ENCODE assay signal across 10 cellular contexts in genomic region chr14:75825147-75825592, GRCh38.
A peak's percentile ranks its signal among the peaks of the same experiment; 100 is the strongest.
DNase-seq lines count a peak whose midpoint lies in the region; ATAC-seq and TF ChIP-seq lines count a peak whose summit lies in the region.
"Had no signal": no experiment of that assay in that cellular context is flagged by ENCODE, and none has a peak within 500 bp of the region (broad histone marks: within the 10 kb centered on the region; RNA-seq: fewer than 3 reads in every experiment).

No MANE protein-coding gene starts in this region.

- no peak overlapping the region; the same call in 1 of the 2 replicates for H3K18ac ChIP-seq in IMR-90 (ENCODE audit: low read depth, low read length)
- no peak overlapping the region for H3K18ac ChIP-seq in mesenchymal stem cell (ENCODE audit: low read depth in 1 of 2, low read length in 2 of 2)

- H3K27me3 ChIP-seq in IMR-90 (ENCODE audit: control insufficient read depth, insufficient read depth, low read length) (no peaks in the 10 kb centered on the region), esophagus squamous epithelium (no peaks in the 10 kb centered on the region), mesenchymal stem cell (ENCODE audit: control insufficient read depth in 1 of 2, insufficient read depth in 1 of 2, low read length in 2 of 2) (no peaks in the 10 kb centered on the region), thoracic aorta (replicated peaks; ENCODE audit: insufficient read depth) (no peaks in the 10 kb centered on the region), brain microvascular endothelial cell (replicated peaks) (no peaks in the 10 kb centered on the region)

- H3K36me3 ChIP-seq in IMR-90 (ENCODE audit: control insufficient read depth, insufficient read depth, low read length) (no peaks in the 10 kb centered on the region; the same call in 1 of the 2 replicates), esophagus squamous epithelium (peaks cover 0 to 17% (median 0%) of the 10 kb centered on the region in 3 donors), mesenchymal stem cell (ENCODE audit: control insufficient read depth in 1 of 2, insufficient read depth in 2 of 2, low read depth in 1 of 2, low read length in 2 of 2) (peaks cover 0 to 6% of the 10 kb centered on the region in 2 experiments), thoracic aorta (no peaks in the 10 kb centered on the region), brain microvascular endothelial cell (replicated peaks) (no peaks in the 10 kb centered on the region)

- dilution Hi-C loops in IMR-90 (cut with HindIII; ENCODE audit: low sequenced_read_pairs, unreplicated experiment) = no loop called here

- H3K4me3 ChIP-seq in IMR-90 (ENCODE audit: insufficient read depth, low read depth, low read length) (no peak overlapping the region), esophagus squamous epithelium (no peak overlapping the region), mesenchymal stem cell (ENCODE audit: insufficient read depth in 1 of 2, low read depth in 1 of 2, low read length in 2 of 2) (no peak overlapping the region), thoracic aorta (peak overlapping the region; percentile 17), brain microvascular endothelial cell (ENCODE audit: low read depth, low read length) (no peak overlapping the region)

- H3K9ac ChIP-seq in IMR-90 (ENCODE audit: low read depth, low read length) (no peak overlapping the region), mesenchymal stem cell (ENCODE audit: low read length) (peak overlapping the region; percentile 65)

- WGBS in IMR-90 (ENCODE audit: extremely low coverage in 2 of 2, insufficient read length in 1 of 2), 2 experiments = 59% methylated on average over 2 of the region's 3 CpGs; no CpG with 5 or more reads in 1 of the 2 experiments
- 36 to 49% methylated on average over 3 of the region's 3 CpGs for WGBS in esophagus squamous epithelium, 2 donors
- 63% methylated on average over 2 of the region's 3 CpGs for WGBS in mesenchymal stem cell

- TF ChIP-seq RAD21 in IMR-90 (IDR thresholded peaks at IDR 0.05; ENCODE audit: low read length) = no peak

- H2BK15ac ChIP-seq in IMR-90 (ENCODE audit: low read depth, low read length) = no peak overlapping the region
- no peak overlapping the region for H2BK15ac ChIP-seq in mesenchymal stem cell (ENCODE audit: low read depth, poor library complexity, severe bottlenecking)

- H3K9me1 ChIP-seq in IMR-90 (ENCODE audit: insufficient read depth, low read length) = peaks cover 11% of the 10 kb centered on the region

- H2AK9ac ChIP-seq in IMR-90 (replicated peaks; ENCODE audit: low read depth, low read length, poor library complexity) = no peak overlapping the region

- H3K4me1 ChIP-seq in IMR-90 (ENCODE audit: control insufficient read depth, insufficient read depth, low read length) (peaks cover 16% of the 10 kb centered on the region), esophagus squamous epithelium (peaks cover 0 to 52% (median 9%) of the 10 kb centered on the region in 3 donors), mesenchymal stem cell (ENCODE audit: control insufficient read depth, insufficient read depth, low read depth, low read length) (peaks cover 17% of the 10 kb centered on the region), thoracic aorta (ENCODE audit: control insufficient read depth in 1 of 2, low read depth in 2 of 2) (peaks cover 23 to 48% of the 10 kb centered on the region in 2 donors)

- H2BK12ac ChIP-seq in mesenchymal stem cell (ENCODE audit: low read length in 2 of 2) = no peak overlapping the region

- no peak overlapping the region for H3K56ac ChIP-seq in IMR-90 (ENCODE audit: extremely low read depth, insufficient read depth, low read length)

- no TSS peak for BruUV-seq in IMR-90 (replicated peaks; lab: Mats Ljungman, UMichigan)

- H3K14ac ChIP-seq in IMR-90 (replicated peaks; ENCODE audit: low read depth, low read length) = no peak overlapping the region
- no peak overlapping the region for H3K14ac ChIP-seq in mesenchymal stem cell (ENCODE audit: low read length in 2 of 2)

- CTCF ChIA-PET in IMR-90 (lab: Yijun Ruan, JAX) = no interaction called here

- intact Hi-C loops in IMR-90 (cut with micrococcal nuclease) = no loop called here
- intact Hi-C loops in esophagus squamous epithelium (cut with DNase I) = no loop called here

- no peaks in the 10 kb centered on the region for H4K20me1 ChIP-seq in IMR-90 (ENCODE audit: insufficient read depth, low read length)

- H2AFZ ChIP-seq in IMR-90 (replicated peaks; ENCODE audit: low read length, poor library complexity) (no peak overlapping the region), mesenchymal stem cell (ENCODE audit: low read depth, low read length) (no peak overlapping the region)

- no peak overlapping the region for H2BK20ac ChIP-seq in IMR-90 (ENCODE audit: low read depth, low read length)

- H3K27ac ChIP-seq in IMR-90 (ENCODE audit: insufficient read depth, low read length) (no peak overlapping the region), esophagus squamous epithelium (peak overlapping the region; percentile 31 to 68 (median 68)), mesenchymal stem cell (ENCODE audit: low read length, poor library complexity, severe bottlenecking) (peak overlapping the region; percentile 81), thoracic aorta (peak overlapping the region; percentile 88), brain microvascular endothelial cell (no peak overlapping the region)

- H3K9me3 ChIP-seq in IMR-90 (ENCODE audit: control insufficient read depth, insufficient read depth, low read length) (no peaks in the 10 kb centered on the region), esophagus squamous epithelium (no peaks in the 10 kb centered on the region), mesenchymal stem cell (ENCODE audit: control insufficient read depth, low read length) (no peaks in the 10 kb centered on the region), thoracic aorta (no peaks in the 10 kb centered on the region)

- H4K8ac ChIP-seq in IMR-90 (ENCODE audit: low read depth in 2 of 2, low read length in 2 of 2) = no peak overlapping the region
- no peak overlapping the region for H4K8ac ChIP-seq in mesenchymal stem cell (ENCODE audit: low read length)

- POLR2A ChIA-PET in IMR-90 (lab: Charles Lee; ENCODE audit: unreplicated experiment) = no interaction called here

- TF ChIP-seq POLR2A in IMR-90 (IDR thresholded peaks at IDR 0.05; ENCODE audit: low read depth, low read length) = no peak
- no peak for TF ChIP-seq POLR2A in esophagus squamous epithelium (IDR thresholded peaks at IDR 0.05)

- H2BK5ac ChIP-seq in IMR-90 (ENCODE audit: low read depth, low read length, poor library complexity, severe bottlenecking) (no peak overlapping the region), mesenchymal stem cell (ENCODE audit: low read depth, low read length, poor library complexity, severe bottlenecking) (no peak overlapping the region)

- H3K4ac ChIP-seq in IMR-90 (ENCODE audit: low read depth, low read length) (no peak overlapping the region), mesenchymal stem cell (ENCODE audit: low read depth in 1 of 2, low read length in 2 of 2) (no peak overlapping the region)

- no peak overlapping the region for H3K4me2 ChIP-seq in IMR-90 (ENCODE audit: low read depth, low read length)
- no peak overlapping the region for H3K4me2 ChIP-seq in mesenchymal stem cell (ENCODE audit: low read length, poor library complexity, severe bottlenecking)

- no peak overlapping the region for H4K91ac ChIP-seq in IMR-90 (ENCODE audit: insufficient read depth, low read depth, low read length)
- no peak overlapping the region for H4K91ac ChIP-seq in mesenchymal stem cell (ENCODE audit: low read length)

- no peak overlapping the region for H2BK120ac ChIP-seq in IMR-90 (ENCODE audit: low read depth, low read length)
- H2BK120ac ChIP-seq in mesenchymal stem cell (ENCODE audit: low read depth, low read length) = no peak overlapping the region

- in situ Hi-C loops in IMR-90 (cut with MboI; ENCODE audit: low sequenced_read_pairs) = no loop called here
- in situ Hi-C loops in brain microvascular endothelial cell (cut with HindIII; ENCODE audit: low pct_ligation_motif_present, low sequenced_read_pairs) = no loop called here

- TF ChIP-seq CTCF in IMR-90 (conservative IDR thresholded peaks at IDR 0.05; ENCODE audit: low read depth, low read length) (no peak), esophagus squamous epithelium (IDR thresholded peaks at IDR 0.05) (no peak), thoracic aorta (IDR thresholded peaks at IDR 0.05) (no peak), brain microvascular endothelial cell (IDR thresholded peaks at IDR 0.05; ENCODE audit: low read depth, low read length, missing control alignments) (no peak)

- H2AK5ac ChIP-seq in IMR-90 (ENCODE audit: low read depth, low read length) (no peak overlapping the region), mesenchymal stem cell (ENCODE audit: low read length, severe bottlenecking) (peak overlapping the region; percentile 45)

- DNase-seq in IMR-90 = no peak
- DNase-seq in esophagus squamous epithelium (lab: John Stamatoyannopoulos, UW) = no peak
- peak; percentile 80 for DNase-seq in mesenchymal stem cell
- no peak for DNase-seq in thoracic aorta (ENCODE audit: low spot score)
- no peak for DNase-seq in AG20443 (ENCODE audit: low spot score)
- no peak for DNase-seq in brain microvascular endothelial cell
- DNase-seq: CD8-positive, alpha-beta T cell; NCI-H1092 had no signal

- H3K79me1 ChIP-seq in IMR-90 (ENCODE audit: low read depth in 1 of 2, low read length in 2 of 2) (no peaks in the 10 kb centered on the region), mesenchymal stem cell (replicated peaks; ENCODE audit: low read length, poor library complexity, severe bottlenecking) (peaks cover 4% of the 10 kb centered on the region)

- ATAC-seq in IMR-90 (ENCODE audit: low read depth) (0 out of 2 replicates have a peak, but pooled peaks have one; percentile 12), thoracic aorta (ENCODE audit: insufficient number of reproducible peaks, low FRiP score, low read depth) (no peak), HG03039 (IDR thresholded peaks at IDR 0.05; ENCODE audit: unreplicated experiment) (no peak), HG03469 (IDR thresholded peaks at IDR 0.05; ENCODE audit: unreplicated experiment) (no peak)
- ATAC-seq: CD8-positive, alpha-beta T cell had no signal

- H3K23ac ChIP-seq in IMR-90 (ENCODE audit: low read depth, low read length) (no peak overlapping the region), mesenchymal stem cell (ENCODE audit: low read length in 2 of 2) (no peak overlapping the region)

- H4K5ac ChIP-seq in IMR-90 (ENCODE audit: low read depth, low read length) = no peak overlapping the region

TF ChIP-seq in IMR-90, 13 proteins besides CTCF, POLR2A, EP300 and RAD21 (continues in another document):
- TF ChIP-seq RFX5 (IDR thresholded peaks at IDR 0.05; ENCODE audit: low read depth, low read length) = no peak
- no peak for TF ChIP-seq CHD1 (IDR thresholded peaks at IDR 0.05; ENCODE audit: low read depth, low read length)
- TF ChIP-seq SMC3 (IDR thresholded peaks at IDR 0.05; ENCODE audit: low read depth, low read length) = no peak
- TF ChIP-seq NFE2L2 (IDR thresholded peaks at IDR 0.05; ENCODE audit: low read depth, low read length) = no peak
- TF ChIP-seq MAZ (IDR thresholded peaks at IDR 0.05; ENCODE audit: borderline replicate concordance, low read depth, low read length) = no peak
- no peak for TF ChIP-seq CEBPB (IDR thresholded peaks at IDR 0.05; ENCODE audit: low read depth, low read length)
- TF ChIP-seq MAFK (IDR thresholded peaks at IDR 0.05; ENCODE audit: low read depth, low read length) = no peak
- no peak for TF ChIP-seq BHLHE40 (IDR thresholded peaks at IDR 0.05; ENCODE audit: low read depth, low read length)

Comparison
In these comparisons a context has a peak if more than half of its experiments do, and no peak if none do; other contexts are left out.
1. H3K27ac ChIP-seq: peak in esophagus squamous epithelium (4 of 4), mesenchymal stem cell (single experiment) and thoracic aorta (2 of 2); none in IMR-90 (single experiment) and brain microvascular endothelial cell (single experiment).